1 cellular context compared by ENCODE assay signal in genomic region chr1:218402771-218403110, GRCh38.
TF ChIP-seq lines count a peak whose summit lies in the region.

No MANE protein-coding gene starts in this region.

TF ChIP-seq in IMR-90, 13 proteins besides CTCF, POLR2A, EP300 and RAD21 (continued from another document):
- TF ChIP-seq, protein P1, sequence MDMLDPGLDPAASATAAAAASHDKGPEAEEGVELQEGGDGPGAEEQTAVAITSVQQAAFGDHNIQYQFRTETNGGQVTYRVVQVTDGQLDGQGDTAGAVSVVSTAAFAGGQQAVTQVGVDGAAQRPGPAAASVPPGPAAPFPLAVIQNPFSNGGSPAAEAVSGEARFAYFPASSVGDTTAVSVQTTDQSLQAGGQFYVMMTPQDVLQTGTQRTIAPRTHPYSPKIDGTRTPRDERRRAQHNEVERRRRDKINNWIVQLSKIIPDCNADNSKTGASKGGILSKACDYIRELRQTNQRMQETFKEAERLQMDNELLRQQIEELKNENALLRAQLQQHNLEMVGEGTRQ (IDR thresholded peaks at IDR 0.05; ENCODE audit: low read depth, low read length), result no peak
